Comparison of ENCODE assay signal across 4 cellular contexts in the genomic region with DNA sequence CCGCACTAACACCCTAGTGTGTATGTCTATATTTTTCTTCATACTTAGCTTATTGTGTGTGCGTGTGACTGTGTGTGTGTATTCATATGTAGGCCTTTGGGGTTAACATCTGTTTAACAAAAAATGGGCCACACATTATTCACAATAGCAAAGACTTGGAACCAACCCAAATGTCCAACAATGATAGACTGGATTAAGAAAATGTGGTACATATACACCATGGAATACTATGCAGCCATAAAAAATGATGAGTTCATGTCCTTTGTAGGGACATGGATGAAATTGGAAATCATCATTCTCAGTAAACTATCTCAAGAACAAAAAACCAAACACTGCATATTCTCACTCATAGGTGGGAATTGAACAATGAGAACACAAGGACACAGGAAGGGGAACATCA. TPM values are rescaled to one million over a fixed set of nuclear protein-coding genes. Genes with fewer than 3 reads are reported as not detected.
"Had no signal": no experiment of that assay in that cellular context is flagged by ENCODE, and none has a peak within 500 bp of the region (broad histone marks: within the 10 kb centered on the region; RNA-seq: fewer than 3 reads in every experiment).

No MANE protein-coding gene starts in this region.

RNA-seq across cellular contexts. Expression of a gene that starts 3.8 kb away (rescaled TPM):
- total RNA-seq: HepG2 had no signal
- polyA plus RNA-seq: HepG2 had no signal

RNA-seq across cellular contexts. Expression of a gene that starts 15.9 kb away (rescaled TPM):
- total RNA-seq: HT-29 had no signal

RNA-seq across cellular contexts. Expression of a gene that starts 25.8 kb away (rescaled TPM):
- total RNA-seq: HepG2, HT-29, HT1080 had no signal
- polyA plus RNA-seq: IgD-negative memory B cell had no signal

RNA-seq across cellular contexts. Expression of a gene that starts 50.4 kb away (rescaled TPM):
- total RNA-seq: HT-29 had no signal
- polyA plus RNA-seq: IgD-negative memory B cell had no signal

RNA-seq across cellular contexts. Expression of a gene that starts 57.3 kb away (rescaled TPM):
- total RNA-seq: HepG2, HT-29, HT1080 had no signal
- polyA plus RNA-seq: HepG2, IgD-negative memory B cell had no signal
